Comparison of ENCODE assay signal across 32 cellular contexts in genomic region chr13:94972262-94972661, GRCh38.
"Had no signal": no experiment of that assay in that cellular context is flagged by ENCODE, and none has a peak within 500 bp of the region (broad histone marks: within the 10 kb centered on the region; RNA-seq: fewer than 3 reads in every experiment).

No MANE protein-coding gene starts in this region.

- ATAC-seq: naive thymus-derived CD8-positive, alpha-beta T cell; natural killer cell treated with Interleukin-12 subunit alpha and Interleukin-12 subunit beta and Interleukin-15 and Interleukin-18, amount 100 ng/mL, for 72 hours; psoas muscle; right cardiac atrium; sciatic nerve; stimulated activated memory B cell treated with anti-CD40 and anti-IgM and Interleukin-4, amounts not matched to agents 10 μg/mL and 1 μg/mL and 100 μg/mL, for 72 hours; stimulated activated naive CD8-positive, alpha-beta T cell treated with anti-CD3 and anti-CD28 coated beads, Interleukin-15, amount 100 ng/mL, for 72 hours; stimulated activated naive CD8-positive, alpha-beta T cell treated with anti-CD3 and anti-CD28 coated beads, Interleukin-15, Interleukin-2, amounts not matched to agents 100 U/mL and 50 U/mL, for 24 hours; upper lobe of right lung had no signal

- H3K9me3 Mint-ChIP-seq: natural killer cell treated with Interleukin-12 subunit alpha and Interleukin-12 subunit beta and Interleukin-15 and Interleukin-18, amount 100 ng/mL, for 72 hours; neural crest cell; stimulated activated naive CD8-positive, alpha-beta T cell treated with anti-CD3 and anti-CD28 coated beads, Interleukin-15, amount 100 ng/mL, for 72 hours had no signal

- H3K4me3 ChIP-seq: ovary, psoas muscle, skin epidermis, smooth muscle cell, spleen, suprapubic skin, testis, tibial artery, transverse colon, upper lobe of right lung, uterus had no signal

- H3K36me3 Mint-ChIP-seq: natural killer cell treated with Interleukin-12 subunit alpha and Interleukin-12 subunit beta and Interleukin-15 and Interleukin-18, amount 100 ng/mL, for 72 hours; type B pancreatic cell had no signal

- H3K27ac Mint-ChIP-seq: naive thymus-derived CD8-positive, alpha-beta T cell; natural killer cell treated with Interleukin-12 subunit alpha and Interleukin-12 subunit beta and Interleukin-15 and Interleukin-18, amount 100 ng/mL, for 72 hours; nephron progenitor cell; progenitor cell of endocrine pancreas; stimulated activated memory B cell treated with anti-CD40 and anti-IgM and Interleukin-4, amounts not matched to agents 10 μg/mL and 1 μg/mL and 100 μg/mL, for 72 hours; stimulated activated naive CD8-positive, alpha-beta T cell treated with anti-CD3 and anti-CD28 coated beads, Interleukin-15, amount 100 ng/mL, for 72 hours; type B pancreatic cell had no signal

- H2AFZ ChIP-seq: parathyroid adenoma had no signal

- H3K9me3 ChIP-seq: ovary, psoas muscle, spleen, suprapubic skin, testis, transverse colon, upper lobe of right lung, uterus had no signal

- H3K4me2 ChIP-seq: smooth muscle cell had no signal

- DNase-seq: naive thymus-derived CD8-positive, alpha-beta T cell; nephron progenitor cell; occipital lobe; ovary; posterior cingulate gyrus; psoas muscle; spleen; stimulated activated CD4-positive, alpha-beta T cell treated with anti-CD3 and anti-CD28 coated beads, Interleukin-12 subunit alpha, Interleukin-12 subunit beta, amount 100 ng/mL, for 4 hours; stimulated activated CD4-positive, alpha-beta T cell treated with anti-CD3 and anti-CD28 coated beads, Interleukin-1b, Interleukin-23, amount 100 ng/mL, for 48 hours; stimulated activated CD4-positive, alpha-beta T cell treated with anti-CD3 and anti-CD28 coated beads, Interleukin-4, amount 100 ng/mL, for 1 hour; stimulated activated CD4-positive, alpha-beta T cell treated with anti-CD3 and anti-CD28 coated beads, Interleukin-4, amount 100 ng/mL, for 4 hours; stimulated activated CD8-positive, alpha-beta memory T cell treated with anti-CD3 and anti-CD28 coated beads, Interleukin-4, amount 100 ng/mL, for 48 hours; stimulated activated naive CD4-positive, alpha-beta T cell; stimulated activated naive CD8-positive, alpha-beta T cell treated with anti-CD3 and anti-CD28 coated beads, Interleukin-15, amount 100 ng/mL, for 72 hours; stimulated activated naive CD8-positive, alpha-beta T cell treated with anti-CD3 and anti-CD28 coated beads, Interleukin-15, Interleukin-2, amounts not matched to agents 100 U/mL and 50 U/mL, for 24 hours; substantia nigra; testis; tibial artery; transverse colon; upper lobe of right lung; uterus had no signal

- H3K4me1 ChIP-seq: parathyroid adenoma, testis, uterus had no signal

- H3K27ac ChIP-seq: ovary, parathyroid adenoma, psoas muscle, skin epidermis, spleen, suprapubic skin, testis, tibial artery, transverse colon, upper lobe of right lung, uterus had no signal

- H3K4me3 Mint-ChIP-seq: naive thymus-derived CD8-positive, alpha-beta T cell; natural killer cell treated with Interleukin-12 subunit alpha and Interleukin-12 subunit beta and Interleukin-15 and Interleukin-18, amount 100 ng/mL, for 72 hours; nephron progenitor cell; neural crest cell; stimulated activated memory B cell treated with anti-CD40 and anti-IgM and Interleukin-4, amounts not matched to agents 10 μg/mL and 1 μg/mL and 100 μg/mL, for 72 hours; stimulated activated naive CD8-positive, alpha-beta T cell treated with anti-CD3 and anti-CD28 coated beads, Interleukin-15, amount 100 ng/mL, for 72 hours; type B pancreatic cell had no signal

- H3K36me3 ChIP-seq: ovary, spleen, suprapubic skin, tibial artery, transverse colon, upper lobe of right lung, uterus had no signal

- H3K79me2 ChIP-seq: parathyroid adenoma had no signal

- H3K9ac ChIP-seq: parathyroid adenoma had no signal

- H3K27me3 ChIP-seq: ovary, testis, uterus had no signal
